8 cellular contexts compared by ENCODE assay signal in genomic region chr17:38898812-38899348, GRCh38. TPM values are rescaled to one million over a fixed set of nuclear protein-coding genes. Genes with fewer than 3 reads are reported as not detected.
DNase-seq lines count a peak whose midpoint lies in the region; ATAC-seq and TF ChIP-seq lines count a peak whose summit lies in the region.

No MANE protein-coding gene starts in this region.

- no peaks in the 10 kb centered on the region for H3K9me3 Mint-ChIP-seq in stimulated activated naive CD8-positive, alpha-beta T cell treated with anti-CD3 and anti-CD28 coated beads, Interleukin-15, Interleukin-2, amounts not matched to agents 100 ng/mL and 50 ng/mL, for 24 hours
- no peaks in the 10 kb centered on the region for H3K9me3 Mint-ChIP-seq in Caco-2 (ENCODE audit: unreplicated experiment)

- DNase-seq in SKM-1 (lab: John Stamatoyannopoulos, UW; ENCODE audit: unreplicated experiment) (peak; percentile 53), amniotic stem cell (lab: John Stamatoyannopoulos, UW) (no peak), Caco-2 (no peak)
- peak; percentile 87 for DNase-seq in activated naive CD4-positive, alpha-beta T cell treated with anti-CD3 and anti-CD28 coated beads, Interleukin-2, amount 50 U/mL, for 16 hours

- BruUV-seq in Caco-2 (replicated peaks; lab: Mats Ljungman, UMichigan) = no TSS peak

- ATAC-seq in GM18498 (IDR thresholded peaks at IDR 0.05; ENCODE audit: unreplicated experiment) = peak; percentile 82
- ATAC-seq in HG02885 (IDR thresholded peaks at IDR 0.05; ENCODE audit: poor library complexity, unreplicated experiment) = peak; percentile 82

- H3K27me3 ChIP-seq in muscle layer of duodenum (ENCODE audit: low read depth, low read length) = no peaks in the 10 kb centered on the region
- H3K27me3 ChIP-seq in Caco-2 (replicated peaks; ENCODE audit: control insufficient read depth, insufficient read depth, low read length) = no peaks in the 10 kb centered on the region

- H3K4me1 ChIP-seq in muscle layer of duodenum (ENCODE audit: control insufficient read depth in 1 of 2, insufficient read depth in 2 of 2, low read length in 2 of 2) = peaks cover 31 to 55% of the 10 kb centered on the region in 2 donors
- peaks cover 22% of the 10 kb centered on the region for H3K4me1 ChIP-seq in Caco-2

- H3K27me3 Mint-ChIP-seq in stimulated activated naive CD8-positive, alpha-beta T cell treated with anti-CD3 and anti-CD28 coated beads, Interleukin-15, Interleukin-2, amounts not matched to agents 100 ng/mL and 50 ng/mL, for 24 hours = no peaks in the 10 kb centered on the region
- H3K27me3 Mint-ChIP-seq in Caco-2 (ENCODE audit: insufficient read depth, unreplicated experiment) = no peaks in the 10 kb centered on the region

- peak overlapping the region; percentile 39 for H3K27ac ChIP-seq in muscle layer of duodenum (ENCODE audit: low read length)

- peak overlapping the region; percentile 83 for H3K4me3 Mint-ChIP-seq in stimulated activated naive CD8-positive, alpha-beta T cell treated with anti-CD3 and anti-CD28 coated beads, Interleukin-15, Interleukin-2, amounts not matched to agents 100 ng/mL and 50 ng/mL, for 24 hours
- no peak overlapping the region for H3K4me3 Mint-ChIP-seq in Caco-2 (ENCODE audit: unreplicated experiment)

- TF ChIP-seq CTCF in Caco-2 (IDR thresholded peaks at IDR 0.05; ENCODE audit: insufficient read depth in 1 of 2, low read depth in 1 of 2, low read length in 1 of 2, severe bottlenecking in 1 of 2, unreplicated experiment in 1 of 2) = no peak

- POLR2A ChIA-PET in Caco-2 (lab: Charles Lee) = no interaction called here

- H3K4me3 ChIP-seq in muscle layer of duodenum (ENCODE audit: low read depth in 1 of 2, low read length in 2 of 2) (no peak overlapping the region), Caco-2 (ENCODE audit: low read depth, low read length) (no peak overlapping the region)

- peaks cover 52% of the 10 kb centered on the region for H3K36me3 Mint-ChIP-seq in stimulated activated naive CD8-positive, alpha-beta T cell treated with anti-CD3 and anti-CD28 coated beads, Interleukin-15, Interleukin-2, amounts not matched to agents 100 ng/mL and 50 ng/mL, for 24 hours (ENCODE audit: low read depth)
- H3K36me3 Mint-ChIP-seq in Caco-2 (ENCODE audit: insufficient read depth, unreplicated experiment) = peaks cover 69% of the 10 kb centered on the region

- H3K36me3 ChIP-seq in muscle layer of duodenum (ENCODE audit: control insufficient read depth in 1 of 2, insufficient read depth in 2 of 2, low read length in 2 of 2) (peaks cover 25 to 29% of the 10 kb centered on the region in 2 donors), Caco-2 (ENCODE audit: control insufficient read depth, insufficient read depth, low read length) (peaks cover 3% of the 10 kb centered on the region; the same call in 1 of the 2 replicates)

- peak overlapping the region; percentile 94 for H3K27ac Mint-ChIP-seq in stimulated activated naive CD8-positive, alpha-beta T cell treated with anti-CD3 and anti-CD28 coated beads, Interleukin-15, Interleukin-2, amounts not matched to agents 100 ng/mL and 50 ng/mL, for 24 hours
- H3K27ac Mint-ChIP-seq in Caco-2 (ENCODE audit: unreplicated experiment) = no peak overlapping the region

- no peaks in the 10 kb centered on the region for H3K9me3 ChIP-seq in muscle layer of duodenum (ENCODE audit: control insufficient read depth in 1 of 2, low read length in 2 of 2)
- H3K9me3 ChIP-seq in Caco-2 = no peaks in the 10 kb centered on the region

- CTCF ChIA-PET in Caco-2 (lab: Charles Lee) = no interaction called here

- peaks cover 79% of the 10 kb centered on the region for H3K4me1 Mint-ChIP-seq in stimulated activated naive CD8-positive, alpha-beta T cell treated with anti-CD3 and anti-CD28 coated beads, Interleukin-15, Interleukin-2, amounts not matched to agents 100 ng/mL and 50 ng/mL, for 24 hours (ENCODE audit: low read depth)
- peaks cover 18% of the 10 kb centered on the region for H3K4me1 Mint-ChIP-seq in Caco-2 (ENCODE audit: low read depth, unreplicated experiment)

- intact Hi-C loops in Caco-2 (cut with micrococcal nuclease; ENCODE audit: unreplicated experiment) = no loop called here

RNA-seq across cellular contexts. Expression of gene LASP1, which starts 29.0 kb away (rescaled TPM):
- 137 and 143 TPM in 2 replicates for total RNA-seq in Caco-2 (2022)

RNA-seq across cellular contexts. Expression of gene RPL23, which starts 45.4 kb away (rescaled TPM):
- 2,216 and 2,327 TPM in 2 replicates for total RNA-seq in Caco-2 (2022)

Comparison
In these comparisons a context has a peak if more than half of its experiments do, and no peak if none do; other contexts are left out.
1. DNase-seq: peak in SKM-1 (single experiment) and activated naive CD4-positive, alpha-beta T cell treated with anti-CD3 and anti-CD28 coated beads, Interleukin-2, amount 50 U/mL, for 16 hours (single experiment); none in amniotic stem cell (single experiment) and Caco-2 (0 of 2).